In genomic region chr3:170320471-170321121, GRCh38 we compare ENCODE assay signal across 23 cellular contexts. TPM values are rescaled to one million over a fixed set of nuclear protein-coding genes. Genes with fewer than 3 reads are reported as not detected.
DNase-seq lines count a peak whose midpoint lies in the region; TF ChIP-seq lines count a peak whose summit lies in the region.
"Had no signal": no experiment of that assay in that cellular context is flagged by ENCODE, and none has a peak within 500 bp of the region (broad histone marks: within the 10 kb centered on the region; RNA-seq: fewer than 3 reads in every experiment).

No MANE protein-coding gene starts in this region.

- H3K4me3 Mint-ChIP-seq in CD14-positive monocyte (peak overlapping the region in 1 of 2 donors; percentile 33), nephron (no peak overlapping the region)
- H3K4me3 Mint-ChIP-seq: activated T-cell treated with anti-CD3 and anti-CD28 coated beads, Interleukin-2, amount 50 U/mL, for 24 hours; naive B cell; stimulated activated naive CD8-positive, alpha-beta T cell treated with anti-CD3 and anti-CD28 coated beads, Interleukin-15, amount 100 ng/mL, for 72 hours had no signal

- H3K36me3 Mint-ChIP-seq in CD14-positive monocyte = no peaks in the 10 kb centered on the region
- no peaks in the 10 kb centered on the region for H3K36me3 Mint-ChIP-seq in nephron (ENCODE audit: low read depth)
- H3K36me3 Mint-ChIP-seq: naive B cell had no signal

- peaks cover 0 to 5% (median 2%) of the 10 kb centered on the region in 7 donors for H3K9me3 Mint-ChIP-seq in CD14-positive monocyte
- H3K9me3 Mint-ChIP-seq in nephron = peaks cover 5% of the 10 kb centered on the region
- H3K9me3 Mint-ChIP-seq: activated T-cell treated with anti-CD3 and anti-CD28 coated beads, Interleukin-2, amount 50 U/mL, for 24 hours; naive B cell; stimulated activated naive CD8-positive, alpha-beta T cell treated with anti-CD3 and anti-CD28 coated beads, Interleukin-15, amount 100 ng/mL, for 72 hours had no signal

- H3K27me3 Mint-ChIP-seq in CD14-positive monocyte (ENCODE audit: low read depth in 3 of 3) (peaks cover 0 to 3% (median 2%) of the 10 kb centered on the region in 3 donors), nephron (ENCODE audit: low read depth) (peaks cover 7% of the 10 kb centered on the region)
- H3K27me3 Mint-ChIP-seq: activated T-cell treated with anti-CD3 and anti-CD28 coated beads, Interleukin-2, amount 50 U/mL, for 24 hours; naive B cell; stimulated activated naive CD8-positive, alpha-beta T cell treated with anti-CD3 and anti-CD28 coated beads, Interleukin-15, amount 100 ng/mL, for 72 hours had no signal

- no peak for DNase-seq in CD14-positive monocyte (ENCODE audit: low spot score)
- peak; percentile 33 for DNase-seq in M059J (ENCODE audit: low read depth)
- DNase-seq in dermis microvascular lymphatic vessel endothelial cell (ENCODE audit: low read depth in 2 of 2) = peak; percentile 25 to 81
- DNase-seq in AML-193 (lab: John Stamatoyannopoulos, UW) = no peak
- DNase-seq in putamen (ENCODE audit: low spot score) = no peak
- DNase-seq in C1 segment of cervical spinal cord (lab: John Stamatoyannopoulos, UW) = no peak
- no peak for DNase-seq in HuH-7 (ENCODE audit: low spot score)
- DNase-seq: activated CD4-positive, alpha-beta T cell treated with anti-CD3 and anti-CD28 coated beads for 4 hours; activated CD8-positive, alpha-beta memory T cell treated with anti-CD3 and anti-CD28 coated beads for 24 hours; activated T-cell treated with anti-CD3 and anti-CD28 coated beads, Interleukin-2, amount 50 U/mL, for 24 hours; adrenal gland; DMS79 treated with DMSO at 0.1 percent for 48 hours; left cardiac atrium; naive B cell; NCI-H1105 treated with DMSO at 0.1 percent for 48 hours; NCI-H2029 treated with DMSO at 0.1 percent for 48 hours; NCI-H2227 treated with DMSO at 0.1 percent for 48 hours; NCI-H748 treated with DMSO at 0.1 percent for 48 hours; stimulated activated CD4-positive, alpha-beta T cell treated with anti-CD3 and anti-CD28 coated beads, Interleukin-15, amount 100 ng/mL, for 24 hours; stimulated activated naive CD8-positive, alpha-beta T cell treated with anti-CD3 and anti-CD28 coated beads, Interleukin-15, amount 100 ng/mL, for 72 hours; T-helper 2 cell; tibial artery had no signal

- TF ChIP-seq CTCF in CD14-positive monocyte (IDR thresholded peaks at IDR 0.05) (no peak), nephron (IDR thresholded peaks at IDR 0.05; ENCODE audit: unreplicated experiment in 3 of 3) (no peak)

- intact Hi-C loops in CD14-positive monocyte (cut with micrococcal nuclease) = no loop called here

- H3K27ac Mint-ChIP-seq in CD14-positive monocyte (peak overlapping the region in 5 of 7 donors; percentile 12 to 82 (median 65)), nephron (peak overlapping the region; percentile 82 to 91 (median 82))
- H3K27ac Mint-ChIP-seq: activated T-cell treated with anti-CD3 and anti-CD28 coated beads, Interleukin-2, amount 50 U/mL, for 24 hours; stimulated activated naive CD8-positive, alpha-beta T cell treated with anti-CD3 and anti-CD28 coated beads, Interleukin-15, amount 100 ng/mL, for 72 hours had no signal

- H3K4me1 Mint-ChIP-seq in CD14-positive monocyte (peaks cover 16% of the 10 kb centered on the region), nephron (peaks cover 37% of the 10 kb centered on the region)
- H3K4me1 Mint-ChIP-seq: stimulated activated naive CD8-positive, alpha-beta T cell treated with anti-CD3 and anti-CD28 coated beads, Interleukin-15, amount 100 ng/mL, for 72 hours had no signal

RNA-seq across cellular contexts. Expression of gene SKIL, which starts 36.9 kb away (rescaled TPM):
- polyA plus RNA-seq in CD14-positive monocyte = 10 to 100 TPM in 1 of 2 donors, 1 to 10 TPM in 1; 9.2 to 13.4 TPM
- 33.5 and 36.8 TPM in 2 replicates for total RNA-seq in M059J (2014; rRNA removed; shearing (Covaris generic))
- 52.9 and 88.1 TPM in 2 replicates for total RNA-seq in dermis microvascular lymphatic vessel endothelial cell

Comparison
In these comparisons a context has a peak if more than half of its experiments do, and no peak if none do; other contexts are left out.
1. DNase-seq: peak in M059J (single experiment) and dermis microvascular lymphatic vessel endothelial cell (2 of 2); none in CD14-positive monocyte (single experiment), AML-193 (0 of 2), putamen (single experiment), C1 segment of cervical spinal cord (0 of 14) and HuH-7 (single experiment).